ENCODE assay signal across 8 cellular contexts in genomic region chr5:14671414-14671813, GRCh38. TPM values are rescaled to one million over a fixed set of nuclear protein-coding genes. Genes with fewer than 3 reads are reported as not detected.
DNase-seq lines count a peak whose midpoint lies in the region; ATAC-seq and TF ChIP-seq lines count a peak whose summit lies in the region.
"Had no signal": no experiment of that assay in that cellular context is flagged by ENCODE, and none has a peak within 500 bp of the region (broad histone marks: within the 10 kb centered on the region; RNA-seq: fewer than 3 reads in every experiment).

No MANE protein-coding gene starts in this region.

- peak; percentile 28 for ATAC-seq in HG02610 (IDR thresholded peaks at IDR 0.05; ENCODE audit: unreplicated experiment)
- ATAC-seq in activated T-helper 17 cell treated with anti-CD3 and anti-CD28 coated beads, Interleukin-2, amount 50 U/mL, for 72 hours (replicated peaks), result peak; percentile 44
- ATAC-seq in GM18907 (IDR thresholded peaks at IDR 0.05; ENCODE audit: unreplicated experiment), result no peak

- peak overlapping the region; percentile 95 for H3K4me3 Mint-ChIP-seq in activated T-helper 17 cell treated with anti-CD3 and anti-CD28 coated beads, Interleukin-2, amount 50 U/mL, for 72 hours

- H3K9me3 Mint-ChIP-seq in activated T-helper 17 cell treated with anti-CD3 and anti-CD28 coated beads, Interleukin-2, amount 50 U/mL, for 72 hours, result no peaks in the 10 kb centered on the region

- H3K4me2 ChIP-seq in DOHH2 (ENCODE audit: low read length), result peak overlapping the region; percentile 92

- H3K36me3 Mint-ChIP-seq in activated T-helper 17 cell treated with anti-CD3 and anti-CD28 coated beads, Interleukin-2, amount 50 U/mL, for 72 hours (ENCODE audit: low read depth), result peaks cover 95% of the 10 kb centered on the region

- H3K27ac ChIP-seq in DOHH2 (ENCODE audit: low read depth, low read length), result peak overlapping the region; percentile 63
- H3K27ac ChIP-seq: VCaP had no signal

- peaks cover 77% of the 10 kb centered on the region for H3K4me1 Mint-ChIP-seq in activated T-helper 17 cell treated with anti-CD3 and anti-CD28 coated beads, Interleukin-2, amount 50 U/mL, for 72 hours

- no peaks in the 10 kb centered on the region for H3K27me3 Mint-ChIP-seq in activated T-helper 17 cell treated with anti-CD3 and anti-CD28 coated beads, Interleukin-2, amount 50 U/mL, for 72 hours

- DNase-seq in kidney tubule cell (ENCODE audit: low spot score), result peak; percentile 54
- DNase-seq in NCI-H524 (lab: John Stamatoyannopoulos, UW), result no peak
- no peak for DNase-seq in NCI-H2107 (lab: John Stamatoyannopoulos, UW)

- peaks cover 20% of the 10 kb centered on the region; the same call in 1 of the 2 replicates for H3F3A ChIP-seq in DOHH2 (ENCODE audit: control insufficient read depth, insufficient read depth)

- H3K9me3 ChIP-seq in DOHH2 (ENCODE audit: control insufficient read depth, insufficient read depth, low read length), result no peaks in the 10 kb centered on the region

- H3K36me3 ChIP-seq in DOHH2 (ENCODE audit: control insufficient read depth, low read length), result peaks cover 58% of the 10 kb centered on the region

- peaks cover 100% of the 10 kb centered on the region for H3K4me1 ChIP-seq in DOHH2 (ENCODE audit: control insufficient read depth, low read length)

- peaks cover 100% of the 10 kb centered on the region for H3K79me2 ChIP-seq in DOHH2 (ENCODE audit: control insufficient read depth, low read length)

- H3K9me2 ChIP-seq in DOHH2 (replicated peaks; ENCODE audit: control insufficient read depth, low read length), result no peaks in the 10 kb centered on the region

- TF ChIP-seq CTCF in DOHH2 (IDR thresholded peaks at IDR 0.05; ENCODE audit: low read depth, low read length, poor library complexity, severe bottlenecking), result no peak

- peaks cover 43% of the 10 kb centered on the region for H4K20me1 ChIP-seq in DOHH2 (ENCODE audit: control insufficient read depth, insufficient read depth, low read depth, low read length)

- H3K27ac Mint-ChIP-seq in activated T-helper 17 cell treated with anti-CD3 and anti-CD28 coated beads, Interleukin-2, amount 50 U/mL, for 72 hours, result peak overlapping the region; percentile 97

- H3K27me3 ChIP-seq in DOHH2 (ENCODE audit: control insufficient read depth, low read length), result no peaks in the 10 kb centered on the region

- peak overlapping the region; percentile 53 for H3K4me3 ChIP-seq in DOHH2 (ENCODE audit: low read length)

RNA-seq across cellular contexts. Expression of gene OTULIN, which starts 6.9 kb away (rescaled TPM):
- total RNA-seq in activated T-helper 17 cell treated with anti-CD3 and anti-CD28 coated beads, Interleukin-2, amount 50 U/mL, for 72 hours, result 10 to 100 TPM; 67.2 to 73.9 TPM
